Comparison of ENCODE assay signal across 2 cellular contexts in genomic region chr9:88748566-88749238, GRCh38.
TF ChIP-seq lines count a peak whose summit lies in the region.

No MANE protein-coding gene starts in this region.

TF ChIP-seq in GM23338, 12 proteins besides CTCF, POLR2A, EP300 and RAD21:
- TF ChIP-seq ZNF331 (CRISPR knock-in tag; IDR thresholded peaks at IDR 0.05; ENCODE audit: low read depth): no peak
- no peak for TF ChIP-seq EZH2 (IDR thresholded peaks at IDR 0.05; ENCODE audit: low read depth, unreplicated experiment)
- no peak for TF ChIP-seq CREB1 (CRISPR knock-in tag; IDR thresholded peaks at IDR 0.05; ENCODE audit: low read depth)
- TF ChIP-seq REST (IDR thresholded peaks at IDR 0.05; ENCODE audit: unreplicated experiment): no peak
- TF ChIP-seq ZNF114 (CRISPR knock-in tag; IDR thresholded peaks at IDR 0.05): no peak
TF ChIP-seq in GM23338: peak in this region for 0.

TF ChIP-seq in H1, 55 proteins besides CTCF, POLR2A, EP300 and RAD21:
- no peak for TF ChIP-seq SP2 (IDR thresholded peaks at IDR 0.05; ENCODE audit: low read length)
- TF ChIP-seq CEBPB (IDR thresholded peaks at IDR 0.05; ENCODE audit: low read depth, low read length): peak; percentile 64
